Comparison of ENCODE assay signal across 8 cellular contexts in the genomic region with DNA sequence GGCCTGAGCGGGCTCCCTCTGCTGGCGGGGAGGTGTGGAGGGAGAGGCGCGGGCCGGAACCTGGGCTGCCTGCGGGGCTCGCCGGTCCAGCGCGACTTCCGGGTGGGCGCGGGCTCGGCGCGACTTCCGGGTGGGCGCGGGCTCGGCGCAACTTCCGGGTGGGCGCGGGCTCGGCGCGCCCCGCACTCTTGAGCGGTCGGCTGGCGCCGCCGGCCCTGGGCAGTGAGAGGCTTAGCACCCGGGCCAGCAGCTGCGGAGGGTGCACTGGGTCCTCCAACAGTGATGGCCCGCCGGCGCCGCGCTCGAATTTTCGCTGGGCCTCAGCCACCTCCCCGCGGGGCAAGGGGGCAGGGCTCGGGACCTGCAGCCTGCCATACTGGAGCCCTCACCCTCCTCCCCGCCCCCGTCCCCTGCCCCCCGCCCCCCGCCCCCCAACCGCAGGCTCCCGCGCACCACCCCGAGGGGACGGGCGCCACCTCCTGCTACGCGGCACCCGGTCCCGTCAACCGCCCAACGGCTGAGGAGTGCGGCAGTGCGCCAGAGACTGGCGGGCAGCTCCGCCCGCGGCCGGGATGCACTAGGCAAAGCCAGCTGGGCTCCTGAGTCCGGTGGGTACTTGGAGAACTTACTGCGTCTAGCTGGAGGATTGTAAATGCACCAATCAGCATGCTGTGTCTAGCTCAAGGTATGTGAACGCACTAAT.
DNase-seq lines count a peak whose midpoint lies in the region; ATAC-seq, FAIRE-seq and TF ChIP-seq lines count a peak whose summit lies in the region.
"Not testable (repeated sequence)": the region's sequence is repeated elsewhere in the genome, so short reads cannot be mapped to it uniquely, and the experiment has no call there.

No MANE protein-coding gene starts in this region.

- H2AFZ ChIP-seq in H1 (ENCODE audit: low read length): not testable (repeated sequence)

- not testable (repeated sequence) for H3K4me1 ChIP-seq in H1 (replicated peaks in 1 of 4; ENCODE audit: control insufficient read depth in 3 of 4, insufficient read depth in 4 of 4, low read length in 3 of 4)

- POLR2A ChIA-PET in H1 (lab: Charles Lee; ENCODE audit: partially characterized antibody): not testable (repeated sequence)

- H3K9ac ChIP-seq in H1 (replicated peaks in 1 of 4; ENCODE audit: extremely low read depth in 1 of 4, low read depth in 3 of 4, low read length in 3 of 4): not testable (repeated sequence)

- not testable (repeated sequence) for H2AK5ac ChIP-seq in H1 (ENCODE audit: low read depth, low read length)

- TSS peak; percentile 74 for BruUV-seq in Calu3 (replicated peaks; lab: Mats Ljungman, UMichigan)

- not testable (repeated sequence) for H3K56ac ChIP-seq in H1 (replicated peaks; ENCODE audit: insufficient read length, low read depth, low read length)

- intact Hi-C loops in Calu3 (cut with micrococcal nuclease; ENCODE audit: unreplicated experiment); posterior cingulate gyrus (cut with DNase I): not testable (repeated sequence)

- TF ChIP-seq EP300 in H1 (IDR thresholded peaks at IDR 0.05; ENCODE audit: borderline replicate concordance in 1 of 2, low read depth in 2 of 2, low read length in 2 of 2): not testable (repeated sequence)

- H3K27me3 ChIP-seq in H1 (replicated peaks in 1 of 4; ENCODE audit: control insufficient read depth in 3 of 4, extremely low read depth in 1 of 4, insufficient read depth in 3 of 4, low read length in 3 of 4); layer of hippocampus (ENCODE audit: control insufficient read depth, insufficient read depth, low read length): not testable (repeated sequence)

- peak overlapping the region; percentile 67 for H3K4me3 Mint-ChIP-seq in Calu3 (ENCODE audit: low read depth, unreplicated experiment)
- peak overlapping the region; percentile 64 to 79 for H3K4me3 Mint-ChIP-seq in stimulated activated naive CD8-positive, alpha-beta T cell treated with anti-CD3 and anti-CD28 coated beads, Interleukin-15, amount 100 ng/mL, for 72 hours

- CTCF ChIA-PET in Calu3 (lab: Charles Lee); H1 (lab: Charles Lee; ENCODE audit: partially characterized antibody): not testable (repeated sequence)

- not testable (repeated sequence) for H3K4ac ChIP-seq in H1 (replicated peaks; ENCODE audit: insufficient read length, low read depth, low read length)

- peak; percentile 79 for ATAC-seq in HG02798 (IDR thresholded peaks at IDR 0.05; ENCODE audit: poor library complexity, unreplicated experiment)
- ATAC-seq in SK-N-SH treated with all-trans-retinoic acid at 6 μM for 48 hours: peak; percentile 93
- peak; percentile 95 for ATAC-seq in stimulated activated naive CD8-positive, alpha-beta T cell treated with anti-CD3 and anti-CD28 coated beads, Interleukin-15, amount 100 ng/mL, for 72 hours

- H3K18ac ChIP-seq in H1 (ENCODE audit: extremely low read depth, low read length): not testable (repeated sequence)

- H3K27me3 Mint-ChIP-seq in Calu3 (ENCODE audit: unreplicated experiment); stimulated activated naive CD8-positive, alpha-beta T cell treated with anti-CD3 and anti-CD28 coated beads, Interleukin-15, amount 100 ng/mL, for 72 hours: not testable (repeated sequence)

- H3K4me2 ChIP-seq in H1 (ENCODE audit: insufficient read depth in 1 of 2, low read depth in 2 of 2, low read length in 2 of 2): not testable (repeated sequence)

- not testable (repeated sequence) for H3K4me1 Mint-ChIP-seq in Calu3 (ENCODE audit: low read depth, unreplicated experiment); stimulated activated naive CD8-positive, alpha-beta T cell treated with anti-CD3 and anti-CD28 coated beads, Interleukin-15, amount 100 ng/mL, for 72 hours

- not testable (repeated sequence) for H3K23me2 ChIP-seq in H1 (ENCODE audit: low read depth, low read length)

- not testable (repeated sequence) for H4K91ac ChIP-seq in H1 (replicated peaks; ENCODE audit: insufficient read length, low read length)

- not testable (repeated sequence) for H4K20me1 ChIP-seq in H1 (replicated peaks in 1 of 2; ENCODE audit: control insufficient read depth in 1 of 2, insufficient read depth in 2 of 2, low read length in 2 of 2)

- DNase-seq in Calu3 (peak; percentile 78), H1 (ENCODE audit: low read depth in 1 of 2, low spot score in 2 of 2) (peak in 1 of 2 experiments; percentile 48), posterior cingulate gyrus (peak in 8 of 10 donors; percentile 29 to 96 (median 70))
- DNase-seq in activated effector memory CD4-positive, alpha-beta T cell treated with Interleukin-2 at 50 U/mL for 16 hours: peak; percentile 32
- peak; percentile 51 to 74 for DNase-seq in stimulated activated naive CD8-positive, alpha-beta T cell treated with anti-CD3 and anti-CD28 coated beads, Interleukin-15, amount 100 ng/mL, for 72 hours

- H3K79me2 ChIP-seq in H1 (ENCODE audit: control insufficient read depth in 1 of 2, insufficient read depth in 2 of 2, low read length in 2 of 2): not testable (repeated sequence)

- H3K27ac Mint-ChIP-seq in Calu3 (ENCODE audit: unreplicated experiment); stimulated activated naive CD8-positive, alpha-beta T cell treated with anti-CD3 and anti-CD28 coated beads, Interleukin-15, amount 100 ng/mL, for 72 hours: not testable (repeated sequence)

- peak overlapping the region in 3 of 4 experiments; percentile 30 to 49 (median 45); a peak in 4 of 8 replicates for H3K4me3 ChIP-seq in H1 (ENCODE audit: extremely low read depth in 1 of 4, insufficient read depth in 2 of 4, low read depth in 3 of 4, low read length in 4 of 4)

- H4K5ac ChIP-seq in H1 (ENCODE audit: insufficient read length, low read depth, low read length): not testable (repeated sequence)

- not testable (repeated sequence) for H2BK20ac ChIP-seq in H1 (ENCODE audit: low read length)

- FAIRE-seq in H1 (lab: Jason Lieb, UNC): not testable (repeated sequence)

- H3K23ac ChIP-seq in H1 (ENCODE audit: insufficient read length): not testable (repeated sequence)

- not testable (repeated sequence) for H3K14ac ChIP-seq in H1 (ENCODE audit: insufficient read length)

- H2BK12ac ChIP-seq in H1 (ENCODE audit: low read depth, low read length): not testable (repeated sequence)

- not testable (repeated sequence) for H2BK120ac ChIP-seq in H1 (replicated peaks; ENCODE audit: low read depth, low read length)

- not testable (repeated sequence) for H3K9me3 ChIP-seq in H1 (ENCODE audit: insufficient read depth in 2 of 2, low read depth in 1 of 2, low read length in 1 of 2)

- H3K27ac ChIP-seq in H1 (ENCODE audit: low read depth, low read length): not testable (repeated sequence)
- peak overlapping the region; percentile 57 for H3K27ac ChIP-seq in layer of hippocampus (ENCODE audit: low read depth, low read length)

- not testable (repeated sequence) for H3K36me3 Mint-ChIP-seq in Calu3 (ENCODE audit: insufficient read depth, unreplicated experiment)

- H2BK15ac ChIP-seq in H1 (ENCODE audit: low read length): not testable (repeated sequence)

- no CpG with 5 or more reads among the region's 71 CpGs for WGBS in H1 (ENCODE audit: extremely low coverage in 1 of 2, insufficient coverage in 1 of 2, insufficient read length in 1 of 2, insufficient replicate concordance in 2 of 2, low coverage in 1 of 2, low lambda C conversion rate in 2 of 2, missing lambda C conversion rate in 1 of 2), 2 experiments

- not testable (repeated sequence) for TF ChIP-seq CTCF in Calu3 (IDR thresholded peaks at IDR 0.05; ENCODE audit: unreplicated experiment); H1 (IDR thresholded peaks at IDR 0.05; ENCODE audit: control extremely low read depth in 1 of 3, insufficient read depth in 1 of 3, low read depth in 1 of 3, low read length in 3 of 3)

- H3K79me1 ChIP-seq in H1 (ENCODE audit: low read depth, low read length): not testable (repeated sequence)

- TF ChIP-seq RAD21 in H1 (IDR thresholded peaks at IDR 0.05 in 1 of 2, conservative IDR thresholded peaks at IDR 0.05 in 1 of 2; ENCODE audit: low read depth in 2 of 2, low read length in 2 of 2): not testable (repeated sequence)

- not testable (repeated sequence) for H3K36me3 ChIP-seq in H1 (ENCODE audit: control insufficient read depth in 2 of 4, insufficient read depth in 4 of 4, low read length in 3 of 4)

- TF ChIP-seq POLR2A in H1 (IDR thresholded peaks at IDR 0.05; ENCODE audit: control extremely low read depth in 1 of 2, low read depth in 2 of 2, low read length in 2 of 2): not testable (repeated sequence)

- not testable (repeated sequence) for H2BK5ac ChIP-seq in H1 (ENCODE audit: low read depth, low read length)

- H4K8ac ChIP-seq in H1 (ENCODE audit: extremely low read depth, insufficient read depth, low read length): not testable (repeated sequence)

- H3K9me3 Mint-ChIP-seq in Calu3 (ENCODE audit: low read depth, unreplicated experiment); stimulated activated naive CD8-positive, alpha-beta T cell treated with anti-CD3 and anti-CD28 coated beads, Interleukin-15, amount 100 ng/mL, for 72 hours: not testable (repeated sequence)
